Comparison of ENCODE assay signal across 9 cellular contexts in the genomic region with DNA sequence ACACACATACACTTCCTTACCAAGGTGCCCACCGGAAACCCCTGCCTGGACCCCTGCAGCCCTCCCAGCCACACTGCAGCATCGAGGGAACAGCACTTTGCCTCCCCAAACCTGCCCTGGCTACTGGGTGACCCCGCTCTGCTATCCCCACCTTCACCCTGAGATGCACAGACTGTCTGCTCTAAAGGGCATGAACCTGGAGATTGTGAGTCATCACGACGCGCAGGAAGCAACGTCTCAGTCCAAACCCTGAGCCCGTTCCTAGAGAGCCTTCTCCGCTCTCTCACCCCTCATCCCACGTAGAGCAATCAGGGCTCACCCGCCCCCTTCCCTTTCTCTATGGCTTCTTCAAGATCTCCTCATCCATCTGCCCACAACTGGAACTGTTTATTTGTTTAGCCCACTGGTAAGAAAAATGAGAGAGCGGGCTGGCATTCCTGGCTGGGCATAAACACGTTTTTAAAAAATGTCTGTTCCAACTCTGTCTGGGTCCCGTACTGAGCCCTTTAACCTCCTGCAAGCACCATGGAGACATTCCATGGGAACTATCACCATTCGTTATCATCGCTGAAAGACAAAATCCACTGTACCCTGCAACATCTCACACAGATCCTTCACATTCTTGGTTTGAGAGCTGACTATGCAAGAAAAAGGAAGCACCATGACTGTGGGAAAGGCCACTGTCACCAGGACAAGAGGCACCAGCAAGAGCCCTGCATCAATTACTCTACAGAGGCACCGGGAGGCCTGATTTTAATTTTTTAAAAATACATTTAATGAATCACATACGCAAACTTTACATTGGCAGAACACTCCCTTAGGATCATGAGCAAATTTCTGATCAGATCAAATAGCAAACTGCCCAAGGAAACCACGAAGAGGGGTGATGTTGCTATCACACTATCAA. TPM values are rescaled to one million over a fixed set of nuclear protein-coding genes. Genes with fewer than 3 reads are reported as not detected.
DNase-seq lines count a peak whose midpoint lies in the region; ATAC-seq, FAIRE-seq and TF ChIP-seq lines count a peak whose summit lies in the region.
"Had no signal": no experiment of that assay in that cellular context is flagged by ENCODE, and none has a peak within 500 bp of the region (broad histone marks: within the 10 kb centered on the region; RNA-seq: fewer than 3 reads in every experiment).

No MANE protein-coding gene starts in this region.

- H3K36me3 ChIP-seq in adipocyte (ENCODE audit: control insufficient read depth, insufficient read depth, low read length, severe bottlenecking) (no peaks in the 10 kb centered on the region), heart right ventricle (no peaks in the 10 kb centered on the region), skeletal muscle tissue (ENCODE audit: control insufficient read depth in 3 of 3, insufficient read depth in 3 of 3, low read length in 3 of 3) (peaks cover 0 to 4% (median 0%) of the 10 kb centered on the region in 3 donors)

- peak overlapping the region; percentile 80 for H3K27ac Mint-ChIP-seq in HFFc6
- H3K27ac Mint-ChIP-seq in stimulated activated effector memory CD8-positive, alpha-beta T cell treated with anti-CD3 and anti-CD28 coated beads, Interleukin-12 subunit alpha, Interleukin-12 subunit beta, amount 100 ng/mL, for 72 hours = no peak overlapping the region

- H3K9ac ChIP-seq in adipocyte (ENCODE audit: low read length) (peak overlapping the region; percentile 52), skeletal muscle tissue (ENCODE audit: low read depth in 1 of 3, low read length in 3 of 3) (no peak overlapping the region)

- WGBS in heart right ventricle, 2 donors = 71 to 72% methylated on average over 19 of the region's 19 CpGs

- peaks cover 37% of the 10 kb centered on the region for H3K4me1 ChIP-seq in adipocyte (ENCODE audit: control insufficient read depth, insufficient read depth, low read length)
- H3K4me1 ChIP-seq in heart right ventricle = peaks cover 13 to 83% (median 42%) of the 10 kb centered on the region in 9 donors
- peaks cover 57 to 75% (median 67%) of the 10 kb centered on the region in 3 donors for H3K4me1 ChIP-seq in skeletal muscle tissue (ENCODE audit: control insufficient read depth in 3 of 3, insufficient read depth in 3 of 3, low read length in 3 of 3)

- peaks cover 6% of the 10 kb centered on the region for H3K36me3 Mint-ChIP-seq in HFFc6 (ENCODE audit: low read depth)
- no peaks in the 10 kb centered on the region for H3K36me3 Mint-ChIP-seq in stimulated activated effector memory CD8-positive, alpha-beta T cell treated with anti-CD3 and anti-CD28 coated beads, Interleukin-12 subunit alpha, Interleukin-12 subunit beta, amount 100 ng/mL, for 72 hours

- no peaks in the 10 kb centered on the region for H3K9me3 ChIP-seq in adipocyte (ENCODE audit: control insufficient read depth, low read length)
- H3K9me3 ChIP-seq in heart right ventricle = no peaks in the 10 kb centered on the region
- no peaks in the 10 kb centered on the region for H3K9me3 ChIP-seq in skeletal muscle tissue (ENCODE audit: control insufficient read depth in 3 of 3, low read length in 3 of 3)

- H3K4me1 Mint-ChIP-seq in HFFc6 (ENCODE audit: low read depth) = peaks cover 72% of the 10 kb centered on the region
- no peaks in the 10 kb centered on the region for H3K4me1 Mint-ChIP-seq in stimulated activated effector memory CD8-positive, alpha-beta T cell treated with anti-CD3 and anti-CD28 coated beads, Interleukin-12 subunit alpha, Interleukin-12 subunit beta, amount 100 ng/mL, for 72 hours

- no peak for TF ChIP-seq POLR2A in GM12892 (IDR thresholded peaks at IDR 0.05; ENCODE audit: low read depth, low read length)

- peak overlapping the region; percentile 66 for H3K4me3 ChIP-seq in adipocyte (ENCODE audit: low read length)
- H3K4me3 ChIP-seq in heart right ventricle = peak overlapping the region in 1 of 10 donors; percentile 7
- H3K4me3 ChIP-seq in skeletal muscle tissue (ENCODE audit: low read length in 3 of 3) = peak overlapping the region in 1 of 3 donors; percentile 22

- H3K4me3 Mint-ChIP-seq in HFFc6 = peak overlapping the region; percentile 77
- H3K4me3 Mint-ChIP-seq in stimulated activated effector memory CD8-positive, alpha-beta T cell treated with anti-CD3 and anti-CD28 coated beads, Interleukin-12 subunit alpha, Interleukin-12 subunit beta, amount 100 ng/mL, for 72 hours = no peak overlapping the region

- ATAC-seq in heart right ventricle (peak in 7 of 8 donors; percentile 34 to 66 (median 54)), HG03354 (IDR thresholded peaks at IDR 0.05; ENCODE audit: poor library complexity, severe bottlenecking, unreplicated experiment) (no peak)
- ATAC-seq in stimulated activated effector memory CD8-positive, alpha-beta T cell treated with anti-CD3 and anti-CD28 coated beads, Interleukin-12 subunit alpha, Interleukin-12 subunit beta, amount 100 ng/mL, for 72 hours = no peak

- DNase-seq in HFFc6 (peak; percentile 34), adipocyte (ENCODE audit: low read depth) (peak; percentile 81), heart right ventricle (no peak), NCI-H2196 (lab: John Stamatoyannopoulos, UW; ENCODE audit: unreplicated experiment) (no peak), GM12892 (ENCODE audit: insufficient read length) (no peak)
- no peak for DNase-seq in stimulated activated effector memory CD8-positive, alpha-beta T cell treated with anti-CD3 and anti-CD28 coated beads, Interleukin-12 subunit alpha, Interleukin-12 subunit beta, amount 100 ng/mL, for 72 hours (ENCODE audit: low spot score in 2 of 2)

- intact Hi-C loops in heart right ventricle (cut with DNase I) = loop anchor here in 2 of 10 donors (5.0 to 10.0 kb wide), 2 partner anchors 65 to 1748 kb away; no protein-coding TSS in a partner anchor

- TF ChIP-seq CTCF in HFFc6 (IDR thresholded peaks at IDR 0.05) (no peak), heart right ventricle (IDR thresholded peaks at IDR 0.05) (no peak)

- peak overlapping the region in 9 of 10 donors; percentile 1 to 79 (median 63) for H3K27ac ChIP-seq in heart right ventricle
- peak overlapping the region; percentile 3 for H3K27ac ChIP-seq in skeletal muscle tissue (ENCODE audit: low read depth, low read length)

- H3K27me3 Mint-ChIP-seq in HFFc6 (ENCODE audit: insufficient read depth) = peaks cover 3% of the 10 kb centered on the region

- H3K27me3 ChIP-seq in adipocyte (replicated peaks; ENCODE audit: control insufficient read depth, insufficient read depth, low read length) (no peaks in the 10 kb centered on the region), heart right ventricle (no peaks in the 10 kb centered on the region), skeletal muscle tissue (ENCODE audit: control insufficient read depth in 3 of 3, insufficient read depth in 3 of 3, low read length in 3 of 3) (no peaks in the 10 kb centered on the region)

- H3K9me3 Mint-ChIP-seq in HFFc6 = no peaks in the 10 kb centered on the region
- no peaks in the 10 kb centered on the region for H3K9me3 Mint-ChIP-seq in stimulated activated effector memory CD8-positive, alpha-beta T cell treated with anti-CD3 and anti-CD28 coated beads, Interleukin-12 subunit alpha, Interleukin-12 subunit beta, amount 100 ng/mL, for 72 hours

- no peak for FAIRE-seq in GM12892 (lab: Jason Lieb, UNC)
- FAIRE-seq: endometrium had no signal

RNA-seq across cellular contexts. Expression of a gene that starts 28.2 kb away (rescaled TPM):
- 10 to 100 TPM; 14.5 to 25.8 (median 15.8) TPM for total RNA-seq in HFFc6 (2021; fragmentation: NEBNext Ultra II Directional; extraction: Animal tissue kit (Norgen Biotek cat#: 25700))
- 10 to 100 TPM in 6 of 10 donors, 1 to 10 TPM in 4; 7.9 to 15.2 (median 11.7) TPM for total RNA-seq in heart right ventricle
- polyA plus RNA-seq in heart right ventricle = 1 to 10 TPM; 1.6 to 4.0 TPM
- total RNA-seq in skeletal muscle tissue = 8.9 TPM
- polyA plus RNA-seq in GM12892 (2012; ENCODE audit: missing spikeins) = 4.2 TPM

Comparison
In these comparisons a context has a peak if more than half of its experiments do, and no peak if none do; other contexts are left out.
1. DNase-seq: peak in HFFc6 (single experiment) and adipocyte (single experiment); none in heart right ventricle (0 of 2), NCI-H2196 (single experiment), stimulated activated effector memory CD8-positive, alpha-beta T cell treated with anti-CD3 and anti-CD28 coated beads, Interleukin-12 subunit alpha, Interleukin-12 subunit beta, amount 100 ng/mL, for 72 hours (0 of 2) and GM12892 (single experiment).
2. ATAC-seq: peak in heart right ventricle (7 of 8); none in stimulated activated effector memory CD8-positive, alpha-beta T cell treated with anti-CD3 and anti-CD28 coated beads, Interleukin-12 subunit alpha, Interleukin-12 subunit beta, amount 100 ng/mL, for 72 hours (single experiment) and HG03354 (single experiment).